25 cellular contexts compared by ENCODE assay signal in the genomic region with DNA sequence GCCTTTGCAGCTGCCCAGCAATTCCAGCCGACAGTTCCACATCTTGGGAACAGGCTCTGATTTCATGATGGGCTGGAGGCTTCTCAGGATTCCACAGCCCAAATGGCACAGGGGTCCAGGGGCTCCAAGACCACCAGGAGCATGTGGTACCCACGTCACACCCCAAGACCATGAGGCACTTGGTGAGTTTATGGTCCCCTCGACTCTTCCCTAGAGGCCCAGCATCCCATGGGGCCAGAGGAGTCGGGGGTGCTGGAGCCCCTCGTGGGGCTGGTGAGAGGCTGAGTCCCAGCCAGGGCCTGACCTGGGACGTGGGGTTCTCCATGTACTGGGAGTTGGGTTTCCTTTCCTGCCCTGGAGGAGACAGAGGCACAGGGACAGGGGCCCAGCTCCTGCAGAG. TPM values are rescaled to one million over a fixed set of nuclear protein-coding genes. Genes with fewer than 3 reads are reported as not detected.
DNase-seq lines count a peak whose midpoint lies in the region; ATAC-seq and TF ChIP-seq lines count a peak whose summit lies in the region.
"Had no signal": no experiment of that assay in that cellular context is flagged by ENCODE, and none has a peak within 500 bp of the region (broad histone marks: within the 10 kb centered on the region; RNA-seq: fewer than 3 reads in every experiment).

No MANE protein-coding gene starts in this region.

- ATAC-seq in T-helper 17 cell (no peak), HG02678 (IDR thresholded peaks at IDR 0.05; ENCODE audit: unreplicated experiment) (no peak)
- no peak for ATAC-seq in effector memory CD8-positive, alpha-beta T cell (replicated peaks)
- ATAC-seq: A549; CD8-positive, alpha-beta T cell; GM12878; HCT116 had no signal

- CTCF ChIA-PET in activated CD4-positive, alpha-beta T cell treated with anti-CD3 and anti-CD28 coated beads, Interleukin-2, amount 10 ng/mL, durations not matched to agents 7 days and 5 days (lab: Charles Lee), result interaction anchor here (0.6 kb wide), 1 partner anchor 224 kb away, joined by 3 read pairs; no protein-coding TSS in a partner anchor

- TF ChIP-seq CTCF in vagina (IDR thresholded peaks at IDR 0.05), result no peak
- no peak for TF ChIP-seq CTCF in endodermal cell (conservative IDR thresholded peaks at IDR 0.05)

- no peak for TF ChIP-seq POLR2A in vagina (IDR thresholded peaks at IDR 0.05)

- H3K9me3 Mint-ChIP-seq in activated CD4-positive, alpha-beta T cell treated with anti-CD3 and anti-CD28 coated beads, Interleukin-2, amount 10 ng/mL, durations not matched to agents 7 days and 5 days, result peaks cover 3% of the 10 kb centered on the region
- no peaks in the 10 kb centered on the region for H3K9me3 Mint-ChIP-seq in effector memory CD8-positive, alpha-beta T cell
- H3K9me3 Mint-ChIP-seq in endodermal cell, result no peaks in the 10 kb centered on the region

- no peak for DNase-seq in activated CD4-positive, alpha-beta T cell treated with anti-CD3 and anti-CD28 coated beads, Interleukin-2, amount 10 ng/mL, durations not matched to agents 7 days and 5 days
- DNase-seq in activated CD4-positive, alpha-beta T cell treated with anti-CD3 and anti-CD28 coated beads for 1 hour, result no peak
- DNase-seq in T-helper 17 cell, result no peak
- DNase-seq in effector memory CD8-positive, alpha-beta T cell, result no peak
- peak; percentile 76 to 91 for DNase-seq in vagina (ENCODE audit: extremely low spot score in 2 of 2)
- no peak for DNase-seq in endodermal cell
- no peak for DNase-seq in mesenteric fat pad (ENCODE audit: low spot score)
- DNase-seq: AML-193, DMS 273 treated with DMSO at 0.1 percent for 48 hours, DMS53, DND-41, EL, GOT3, H7, HFFc6 had no signal

- no peak overlapping the region for H3K4me3 Mint-ChIP-seq in activated CD4-positive, alpha-beta T cell treated with anti-CD3 and anti-CD28 coated beads, Interleukin-2, amount 10 ng/mL, durations not matched to agents 7 days and 5 days
- H3K4me3 Mint-ChIP-seq in T-helper 17 cell (no peak overlapping the region), endodermal cell (no peak overlapping the region)
- peak overlapping the region in 1 of 2 donors; percentile 8 for H3K4me3 Mint-ChIP-seq in effector memory CD8-positive, alpha-beta T cell
- H3K4me3 Mint-ChIP-seq: CD14-positive monocyte; CD8-positive, alpha-beta T cell; HFFc6 had no signal

- H3K9me3 ChIP-seq in T-helper 17 cell (ENCODE audit: control insufficient read depth, low read length, poor library complexity, severe bottlenecking), result no peaks in the 10 kb centered on the region
- no peaks in the 10 kb centered on the region for H3K9me3 ChIP-seq in vagina
- H3K9me3 ChIP-seq in endodermal cell (ENCODE audit: control insufficient read depth, low read length), result no peaks in the 10 kb centered on the region

- peak overlapping the region; percentile 31 for H3K27ac Mint-ChIP-seq in activated CD4-positive, alpha-beta T cell treated with anti-CD3 and anti-CD28 coated beads, Interleukin-2, amount 10 ng/mL, durations not matched to agents 7 days and 5 days
- H3K27ac Mint-ChIP-seq in T-helper 17 cell (peak overlapping the region; percentile 94), endodermal cell (no peak overlapping the region)
- H3K27ac Mint-ChIP-seq in effector memory CD8-positive, alpha-beta T cell, result peak overlapping the region; percentile 6 to 80
- H3K27ac Mint-ChIP-seq: CD8-positive, alpha-beta T cell; HFFc6 had no signal

- H3K27ac ChIP-seq in vagina (no peak overlapping the region), endodermal cell (ENCODE audit: low read depth, low read length) (no peak overlapping the region)
- H3K27ac ChIP-seq: 22Rv1 had no signal

- POLR2A ChIA-PET in activated CD4-positive, alpha-beta T cell treated with anti-CD3 and anti-CD28 coated beads, Interleukin-2, amount 10 ng/mL, durations not matched to agents 7 days and 5 days (lab: Charles Lee), result no interaction called here

- H3K36me3 Mint-ChIP-seq in activated CD4-positive, alpha-beta T cell treated with anti-CD3 and anti-CD28 coated beads, Interleukin-2, amount 10 ng/mL, durations not matched to agents 7 days and 5 days (ENCODE audit: low read depth), result peaks cover under 1% of the 10 kb centered on the region
- no peaks in the 10 kb centered on the region for H3K36me3 Mint-ChIP-seq in T-helper 17 cell (ENCODE audit: low read depth)
- peaks cover 4% of the 10 kb centered on the region for H3K36me3 Mint-ChIP-seq in effector memory CD8-positive, alpha-beta T cell (ENCODE audit: insufficient read depth)
- no peaks in the 10 kb centered on the region for H3K36me3 Mint-ChIP-seq in endodermal cell (ENCODE audit: low read depth)
- H3K36me3 Mint-ChIP-seq: CD14-positive monocyte; CD8-positive, alpha-beta T cell had no signal

- H3K9ac ChIP-seq in endodermal cell (ENCODE audit: extremely low read depth, low read length, poor library complexity, severe bottlenecking), result no peak overlapping the region

- H3K4me1 ChIP-seq in vagina, result peaks cover 10% of the 10 kb centered on the region
- H3K4me1 ChIP-seq in endodermal cell (ENCODE audit: control insufficient read depth, insufficient read depth, low read length), result no peaks in the 10 kb centered on the region
- H3K4me1 ChIP-seq: A549 had no signal

- H3K4me3 ChIP-seq in vagina (no peak overlapping the region), endodermal cell (ENCODE audit: low read length) (no peak overlapping the region)
- H3K4me3 ChIP-seq: A549, GM12878 had no signal

- H3K27me3 Mint-ChIP-seq in activated CD4-positive, alpha-beta T cell treated with anti-CD3 and anti-CD28 coated beads, Interleukin-2, amount 10 ng/mL, durations not matched to agents 7 days and 5 days, result no peaks in the 10 kb centered on the region
- H3K27me3 Mint-ChIP-seq in T-helper 17 cell (no peaks in the 10 kb centered on the region), endodermal cell (ENCODE audit: insufficient read depth) (peaks cover 1% of the 10 kb centered on the region)
- H3K27me3 Mint-ChIP-seq in effector memory CD8-positive, alpha-beta T cell, result no peaks in the 10 kb centered on the region

- WGBS in endodermal cell (ENCODE audit: insufficient coverage in 1 of 2, insufficient read length in 1 of 2), 2 experiments, result 90 to 95% methylated on average over 6 of the region's 6 CpGs

- H3K27me3 ChIP-seq in vagina (no peaks in the 10 kb centered on the region), endodermal cell (ENCODE audit: control insufficient read depth, insufficient read depth, low read length, poor library complexity, severe bottlenecking) (no peaks in the 10 kb centered on the region)

- intact Hi-C loops in vagina (cut with DNase I), result no loop called here

- H3K4me1 Mint-ChIP-seq in activated CD4-positive, alpha-beta T cell treated with anti-CD3 and anti-CD28 coated beads, Interleukin-2, amount 10 ng/mL, durations not matched to agents 7 days and 5 days, result peaks cover 33% of the 10 kb centered on the region
- H3K4me1 Mint-ChIP-seq in T-helper 17 cell (peaks cover 32% of the 10 kb centered on the region), endodermal cell (no peaks in the 10 kb centered on the region)
- peaks cover 13 to 44% of the 10 kb centered on the region in 2 donors for H3K4me1 Mint-ChIP-seq in effector memory CD8-positive, alpha-beta T cell (ENCODE audit: low read depth in 2 of 2)

- no peaks in the 10 kb centered on the region for H3K36me3 ChIP-seq in vagina
- no peaks in the 10 kb centered on the region for H3K36me3 ChIP-seq in endodermal cell (ENCODE audit: control insufficient read depth, insufficient read depth, low read length)

RNA-seq across cellular contexts. Expression of gene KRTAP17-1, which starts 10.1 kb away (rescaled TPM):
- total RNA-seq in activated CD4-positive, alpha-beta T cell treated with anti-CD3 and anti-CD28 coated beads, Interleukin-2, amount 10 ng/mL, durations not matched to agents 7 days and 5 days, result not detected
- not detected for total RNA-seq in T-helper 17 cell
- total RNA-seq in vagina, result not detected
- under 1 TPM; 0.46 to 0.48 TPM for total RNA-seq in endodermal cell
- not detected for polyA plus RNA-seq in endodermal cell (2013, experiment 1 of 2)
- not detected for polyA plus RNA-seq in endodermal cell (2013, experiment 2 of 2)
- total RNA-seq in mesenteric fat pad, result not detected
- total RNA-seq: CD8-positive, alpha-beta T cell; G401; H7; HFFc6; HT-29 had no signal
- polyA plus RNA-seq: A549, BJ, CD14-positive monocyte had no signal

RNA-seq across cellular contexts. Expression of gene KRTAP16-1, which starts 16.5 kb away (rescaled TPM):
- under 1 TPM in 1 of 2 experiments, not detected in 1; 0.12 TPM for total RNA-seq in activated CD4-positive, alpha-beta T cell treated with anti-CD3 and anti-CD28 coated beads, Interleukin-2, amount 10 ng/mL, durations not matched to agents 7 days and 5 days
- total RNA-seq in T-helper 17 cell, result under 1 TPM; 0.17 to 0.34 TPM
- not detected for total RNA-seq in vagina
- total RNA-seq in endodermal cell, result not detected
- not detected for polyA plus RNA-seq in endodermal cell (2013, experiment 1 of 2)
- not detected for polyA plus RNA-seq in endodermal cell (2013, experiment 2 of 2)
- total RNA-seq in mesenteric fat pad, result not detected
- total RNA-seq: G401, GM12878, H7, HFFc6, HT-29 had no signal
- polyA plus RNA-seq: A549, BJ, CD14-positive monocyte had no signal

RNA-seq across cellular contexts. Expression of gene KRTAP29-1, which starts 23.0 kb away (rescaled TPM):
- total RNA-seq in activated CD4-positive, alpha-beta T cell treated with anti-CD3 and anti-CD28 coated beads, Interleukin-2, amount 10 ng/mL, durations not matched to agents 7 days and 5 days, result not detected
- not detected for total RNA-seq in T-helper 17 cell
- not detected for total RNA-seq in vagina
- not detected for total RNA-seq in endodermal cell
- polyA plus RNA-seq in endodermal cell (2013, experiment 1 of 2), result not detected
- not detected for polyA plus RNA-seq in endodermal cell (2013, experiment 2 of 2)
- not detected for total RNA-seq in mesenteric fat pad
- total RNA-seq: CD8-positive, alpha-beta T cell; G401; GM12878; H7; HFFc6; HT-29 had no signal
- polyA plus RNA-seq: A549, BJ, CD14-positive monocyte had no signal

RNA-seq across cellular contexts. Expression of gene KRT33A, which starts 25.0 kb away (rescaled TPM):
- total RNA-seq in activated CD4-positive, alpha-beta T cell treated with anti-CD3 and anti-CD28 coated beads, Interleukin-2, amount 10 ng/mL, durations not matched to agents 7 days and 5 days, result not detected
- total RNA-seq in T-helper 17 cell (not detected), vagina (1.5 TPM), endodermal cell (not detected), mesenteric fat pad (not detected)
- polyA plus RNA-seq in endodermal cell (2013, experiment 1 of 2), result not detected
- not detected for polyA plus RNA-seq in endodermal cell (2013, experiment 2 of 2)
- total RNA-seq: CD8-positive, alpha-beta T cell; G401; GM12878; H7; HFFc6; HT-29 had no signal
- polyA plus RNA-seq: A549, BJ, CD14-positive monocyte, GM12878 had no signal

RNA-seq across cellular contexts. Expression of gene KRT33B, which starts 44.0 kb away (rescaled TPM):
- not detected for total RNA-seq in activated CD4-positive, alpha-beta T cell treated with anti-CD3 and anti-CD28 coated beads, Interleukin-2, amount 10 ng/mL, durations not matched to agents 7 days and 5 days
- total RNA-seq in T-helper 17 cell (not detected), vagina (not detected), endodermal cell (not detected), mesenteric fat pad (not detected)
- polyA plus RNA-seq in endodermal cell (2013, experiment 1 of 2), result not detected
- polyA plus RNA-seq in endodermal cell (2013, experiment 2 of 2), result not detected
- total RNA-seq: CD8-positive, alpha-beta T cell; G401; GM12878; H7; HT-29 had no signal
- polyA plus RNA-seq: CD14-positive monocyte, GM12878 had no signal

Comparison
In these comparisons a context has a peak if more than half of its experiments do, and no peak if none do; other contexts are left out.
1. DNase-seq: peak in vagina (2 of 2); none in activated CD4-positive, alpha-beta T cell treated with anti-CD3 and anti-CD28 coated beads, Interleukin-2, amount 10 ng/mL, durations not matched to agents 7 days and 5 days (single experiment), activated CD4-positive, alpha-beta T cell treated with anti-CD3 and anti-CD28 coated beads for 1 hour (single experiment), T-helper 17 cell (0 of 3), effector memory CD8-positive, alpha-beta T cell (0 of 3), endodermal cell (single experiment) and mesenteric fat pad (single experiment).